28 cellular contexts compared by ENCODE assay signal in the genomic region with DNA sequence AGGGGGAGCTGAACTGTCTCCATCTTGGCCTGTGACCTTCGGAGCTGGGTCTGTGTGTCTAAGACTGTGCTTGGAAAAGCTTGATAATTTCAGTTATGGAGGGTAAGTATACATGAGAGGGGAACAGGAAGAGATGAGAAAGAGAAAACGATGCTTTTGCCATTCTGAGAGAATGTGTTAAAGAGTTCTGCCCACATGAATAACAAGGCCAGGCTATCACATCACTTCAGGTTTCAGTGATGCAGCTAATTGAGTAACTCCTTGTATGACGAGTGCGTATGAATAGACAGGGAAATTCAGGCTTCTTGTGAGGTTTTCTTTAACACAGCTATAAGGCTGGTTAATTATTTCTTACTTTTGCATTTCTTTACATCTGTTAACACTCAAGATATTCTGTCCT.
"Had no signal": no experiment of that assay in that cellular context is flagged by ENCODE, and none has a peak within 500 bp of the region (broad histone marks: within the 10 kb centered on the region; RNA-seq: fewer than 3 reads in every experiment).

No MANE protein-coding gene starts in this region.

- H3K9me3 Mint-ChIP-seq: activated naive CD4-positive, alpha-beta T cell treated with anti-CD3 and anti-CD28 coated beads, Interleukin-2, amount 50 U/mL, for 24 hours; activated T-helper 1 cell treated with anti-CD3 and anti-CD28 coated beads, Interleukin-12 subunit alpha, Interleukin-12 subunit beta, Interleukin-2, Interleukin-4 antibody, amounts not matched to agents 30 ng/mL and 10 ng/mL and 1 ng/mL, durations not matched to agents 14 hours and 24 hours and 36 hours; nephron progenitor cell had no signal

- H3K4me1 Mint-ChIP-seq: activated naive CD4-positive, alpha-beta T cell treated with anti-CD3 and anti-CD28 coated beads, Interleukin-2, amount 50 U/mL, for 24 hours; nephron progenitor cell had no signal

- H3K27me3 Mint-ChIP-seq: activated naive CD4-positive, alpha-beta T cell treated with anti-CD3 and anti-CD28 coated beads, Interleukin-2, amount 50 U/mL, for 24 hours; progenitor cell of endocrine pancreas had no signal

- H3K4me1 ChIP-seq: colonic mucosa, gastrocnemius medialis, left ventricle myocardium inferior, suprapubic skin, tibial artery, upper lobe of right lung had no signal

- H3K27ac ChIP-seq: colonic mucosa, gastrocnemius medialis, left ventricle myocardium inferior, neutrophil, ovary, skin epidermis, suprapubic skin, tibial artery, upper lobe of right lung had no signal

- H3K27ac Mint-ChIP-seq: activated naive CD4-positive, alpha-beta T cell treated with anti-CD3 and anti-CD28 coated beads, Interleukin-2, amount 50 U/mL, for 24 hours; activated T-helper 1 cell treated with anti-CD3 and anti-CD28 coated beads, Interleukin-12 subunit alpha, Interleukin-12 subunit beta, Interleukin-2, Interleukin-4 antibody, amounts not matched to agents 30 ng/mL and 10 ng/mL and 1 ng/mL, durations not matched to agents 14 hours and 24 hours and 36 hours; nephron progenitor cell; progenitor cell of endocrine pancreas had no signal

- DNase-seq: activated CD4-positive, alpha-beta T cell treated with anti-CD3 and anti-CD28 coated beads for 4 hours; activated CD4-positive, alpha-beta T cell treated with anti-CD3 and anti-CD28 coated beads, Interleukin-2, amount 50 U/mL, for 4 hours; activated CD4-positive, CD25-positive, alpha-beta regulatory T cell; activated CD8-positive, alpha-beta memory T cell treated with anti-CD3 and anti-CD28 coated beads, Interleukin-2, amount 50 U/mL, for 4 hours; activated gamma-delta T cell; activated T-cell treated with anti-CD3 and anti-CD28 coated beads, Interleukin-2, amount 50 U/mL, for 1 hour; anterior cingulate cortex; cerebellar nuclear complex; colonic mucosa; effector CD8-positive, alpha-beta T cell; erythroblast; gastrocnemius medialis; glutamatergic neuron; left ventricle myocardium inferior; nephron progenitor cell; ovary; stimulated activated CD4-positive, alpha-beta T cell treated with anti-CD3 and anti-CD28 coated beads, Interleukin-12 subunit alpha, Interleukin-12 subunit beta, amount 100 ng/mL, for 4 hours; stimulated activated CD4-positive, alpha-beta T cell treated with anti-CD3 and anti-CD28 coated beads, Interleukin-4, amount 100 ng/mL, for 1 hour; tibial artery; upper lobe of right lung had no signal

- H3K4me3 Mint-ChIP-seq: activated naive CD4-positive, alpha-beta T cell treated with anti-CD3 and anti-CD28 coated beads, Interleukin-2, amount 50 U/mL, for 24 hours; activated T-helper 1 cell treated with anti-CD3 and anti-CD28 coated beads, Interleukin-12 subunit alpha, Interleukin-12 subunit beta, Interleukin-2, Interleukin-4 antibody, amounts not matched to agents 30 ng/mL and 10 ng/mL and 1 ng/mL, durations not matched to agents 14 hours and 24 hours and 36 hours; nephron progenitor cell had no signal

- ATAC-seq: gastrocnemius medialis, sciatic nerve, upper lobe of right lung had no signal

- H3K9me3 ChIP-seq: colonic mucosa, gastrocnemius medialis, left ventricle myocardium inferior, neutrophil, ovary, suprapubic skin, tibial artery, upper lobe of right lung had no signal

- H3K36me3 ChIP-seq: colonic mucosa, gastrocnemius medialis, left ventricle myocardium inferior, neutrophil, ovary, suprapubic skin, tibial artery, upper lobe of right lung had no signal

- H3K27me3 ChIP-seq: colonic mucosa, gastrocnemius medialis, neutrophil, ovary, suprapubic skin, tibial artery, upper lobe of right lung had no signal

- H3K4me3 ChIP-seq: colonic mucosa, gastrocnemius medialis, left ventricle myocardium inferior, lung, ovary, skin epidermis, suprapubic skin, tibial artery, upper lobe of right lung had no signal
